In genomic region chr7:98177553-98177952, GRCh38 we compare ENCODE assay signal across 16 cellular contexts. TPM values are rescaled to one million over a fixed set of nuclear protein-coding genes. Genes with fewer than 3 reads are reported as not detected.
"Had no signal": no experiment of that assay in that cellular context is flagged by ENCODE, and none has a peak within 500 bp of the region (broad histone marks: within the 10 kb centered on the region; RNA-seq: fewer than 3 reads in every experiment).

No MANE protein-coding gene starts in this region.

- DNase-seq: activated CD4-positive, alpha-beta T cell treated with anti-CD3 and anti-CD28 coated beads, Interleukin-2, amount 50 U/mL, for 1 hour; activated gamma-delta T cell; activated T-cell treated with anti-CD3 and anti-CD28 coated beads, Interleukin-2, amount 50 U/mL, for 48 hours; foreskin melanocyte; islet precursor cell; naive B cell; sigmoid colon; stimulated activated CD4-positive, alpha-beta T cell treated with anti-CD3 and anti-CD28 coated beads, Interleukin-12 subunit alpha, Interleukin-12 subunit beta, amount 100 ng/mL, for 4 hours; stimulated activated naive CD4-positive, alpha-beta T cell; T-helper 2 cell had no signal

- H3K4me1 ChIP-seq: breast epithelium, sigmoid colon had no signal

- H3K27me3 Mint-ChIP-seq: activated naive CD8-positive, alpha-beta T cell; naive B cell had no signal

- H3K27ac ChIP-seq: sigmoid colon had no signal

- H3K4me1 Mint-ChIP-seq: naive B cell had no signal

- H3K4me3 ChIP-seq: breast epithelium, heart right ventricle, sigmoid colon had no signal

- H3K4me3 Mint-ChIP-seq: activated naive CD8-positive, alpha-beta T cell; mesothelial cell of epicardium; naive B cell had no signal

- FAIRE-seq: TTC549, urothelium cell line had no signal

- H3K9me3 ChIP-seq: breast epithelium, heart right ventricle, sigmoid colon had no signal

- H3K27me3 ChIP-seq: breast epithelium, heart right ventricle, sigmoid colon had no signal

- H3K36me3 ChIP-seq: breast epithelium had no signal

- H3K27ac Mint-ChIP-seq: activated naive CD8-positive, alpha-beta T cell; mesothelial cell of epicardium; naive B cell had no signal

- H3K9me3 Mint-ChIP-seq: mesothelial cell of epicardium, naive B cell had no signal

RNA-seq across cellular contexts. Expression of gene BHLHA15, which starts 33.7 kb away (rescaled TPM):
- total RNA-seq: heart right ventricle, mesothelial cell of epicardium, sigmoid colon had no signal
